ENCODE assay signal across 8 cellular contexts in the genomic region with DNA sequence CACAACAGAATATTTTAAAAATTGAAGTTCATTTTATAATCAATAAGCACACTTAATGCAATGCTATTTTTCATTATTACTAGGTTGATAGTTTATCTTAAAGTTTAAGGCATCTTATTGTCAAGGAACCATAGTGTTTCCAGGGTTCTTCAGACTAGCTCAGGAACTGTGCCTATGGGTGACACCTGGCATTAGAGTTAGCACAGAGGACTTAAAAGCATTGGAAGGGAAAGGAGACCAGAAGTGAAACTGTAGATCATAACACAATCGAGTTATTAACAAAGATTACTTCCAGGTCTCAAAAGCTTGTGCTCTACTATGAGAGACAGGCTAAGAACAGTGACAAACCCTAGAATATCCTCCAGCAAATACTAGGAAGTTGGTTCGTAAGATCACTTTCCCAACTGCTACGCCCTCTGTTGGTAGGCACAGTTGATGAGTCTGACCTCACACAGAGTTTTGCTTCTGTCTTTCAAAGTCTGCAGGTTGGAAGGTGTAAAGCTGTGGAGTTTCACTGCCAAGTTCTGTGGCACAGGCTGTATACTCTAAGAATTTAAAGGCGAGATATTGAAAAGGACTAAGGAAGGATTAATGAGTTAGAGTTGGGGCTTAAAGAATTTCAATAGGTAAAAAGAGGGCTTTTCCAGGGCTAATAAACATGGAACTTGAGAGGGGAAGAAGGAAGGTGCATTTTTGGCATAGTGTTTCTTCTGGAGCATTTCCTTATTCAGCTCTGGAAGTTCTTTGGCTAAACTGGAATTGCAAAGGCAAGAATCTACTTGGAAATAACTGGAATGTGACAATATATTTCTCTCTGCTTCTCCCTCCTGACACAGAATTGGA.
DNase-seq lines count a peak whose midpoint lies in the region; ATAC-seq, FAIRE-seq and TF ChIP-seq lines count a peak whose summit lies in the region.

No MANE protein-coding gene starts in this region.

- H3K9me1 ChIP-seq in K562 (ENCODE audit: control insufficient read depth, insufficient read depth, low read length), result no peaks in the 10 kb centered on the region

- POLR2A ChIA-PET in K562 (lab: Yijun Ruan, JAX), result no interaction called here

- no TSS peak for BruUV-seq in K562 (replicated peaks; lab: Mats Ljungman, UMichigan)

- H3K27me3 ChIP-seq in K562 (ENCODE audit: control insufficient read depth in 2 of 2, insufficient read depth in 2 of 2, low read length in 2 of 2) (no peaks in the 10 kb centered on the region), thoracic aorta (replicated peaks; ENCODE audit: insufficient read depth) (no peaks in the 10 kb centered on the region)

- in situ Hi-C loops in K562 (cut with MboI), result no loop called here

- DNase-seq in GF-D8 (lab: John Stamatoyannopoulos, UW) (peak; percentile 31), NCI-H82 treated with DMSO at 0.1 percent for 48 hours (lab: John Stamatoyannopoulos, UW; ENCODE audit: unreplicated experiment) (peak; percentile 31), K562 (ENCODE audit: extremely low read depth in 1 of 4, low spot score in 3 of 4) (peak in 1 of 4 experiments; percentile 14), thoracic aorta (ENCODE audit: low spot score) (no peak), NCI-H128 (lab: John Stamatoyannopoulos, UW; ENCODE audit: unreplicated experiment) (no peak)

- no peak overlapping the region for H3K27ac ChIP-seq in K562 (ENCODE audit: extremely low read depth, low read depth, low read length)
- H3K27ac ChIP-seq in thoracic aorta, result peak overlapping the region; percentile 11 to 55

- peak; percentile 32 to 34; a peak in 3 of 4 replicates for TF ChIP-seq RAD21 in K562 (CRISPR knock-in tag; conservative IDR thresholded peaks at IDR 0.05 in 1 of 2, IDR thresholded peaks at IDR 0.05 in 1 of 2)

- no peak overlapping the region for H3K4me2 ChIP-seq in K562 (ENCODE audit: insufficient read depth, low read length)

- FAIRE-seq in K562 (lab: Jason Lieb, UNC), result no peak
- FAIRE-seq in islet of Langerhans (lab: Jason Lieb, UNC), result peak; percentile 68

- H4K20me1 ChIP-seq in K562 (replicated peaks; ENCODE audit: control insufficient read depth, insufficient read depth, low read length), result no peaks in the 10 kb centered on the region

- CTCF ChIA-PET in K562 (lab: Yijun Ruan, JAX; ENCODE audit: low intra/inter-chr PET ratio), result no interaction called here

- no peaks in the 10 kb centered on the region for H3K79me2 ChIP-seq in K562 (ENCODE audit: control insufficient read depth, insufficient read depth, low read length)

- no peak for TF ChIP-seq POLR2A in K562 (conservative IDR thresholded peaks at IDR 0.05)

- 0% methylated on average over 3 of the region's 4 CpGs for WGBS in K562 (ENCODE audit: insufficient coverage, low coverage, missing lambda C conversion rate)

- no peak for TF ChIP-seq EP300 in K562 (IDR thresholded peaks at IDR 0.05; ENCODE audit: low read length)

- no peak overlapping the region for H3K4me3 ChIP-seq in K562
- H3K4me3 ChIP-seq in thoracic aorta, result no peak overlapping the region

- H3K9me3 ChIP-seq in K562 (replicated peaks; ENCODE audit: control insufficient read depth, insufficient read depth, low read depth, low read length) (no peaks in the 10 kb centered on the region), thoracic aorta (no peaks in the 10 kb centered on the region)

- H3K4me1 ChIP-seq in K562 (replicated peaks in 1 of 2; ENCODE audit: control insufficient read depth in 2 of 2, insufficient read depth in 2 of 2, low read length in 2 of 2) (no peaks in the 10 kb centered on the region), thoracic aorta (ENCODE audit: control insufficient read depth in 1 of 2, low read depth in 2 of 2) (peaks cover 11 to 22% of the 10 kb centered on the region in 2 donors)

- no peak overlapping the region for H3K9ac ChIP-seq in K562 (ENCODE audit: insufficient read depth in 1 of 2, low read depth in 2 of 2, low read length in 2 of 2)

- H3K36me3 ChIP-seq in K562 (ENCODE audit: control insufficient read depth, insufficient read depth, low read length), result no peaks in the 10 kb centered on the region
- H3K36me3 ChIP-seq in thoracic aorta, result no peaks in the 10 kb centered on the region

- intact Hi-C loops in K562 (cut with micrococcal nuclease), result no loop called here

- peak in 1 of 3 experiments; percentile 13; a peak in 1 of 6 replicates for TF ChIP-seq CTCF in K562 (IDR thresholded peaks at IDR 0.05 in 2 of 3, conservative IDR thresholded peaks at IDR 0.05 in 1 of 3; ENCODE audit: insufficient read depth in 2 of 3, low read depth in 1 of 3, low read length in 3 of 3)
- TF ChIP-seq CTCF in thoracic aorta (IDR thresholded peaks at IDR 0.05), result peak; percentile 67

- no peak overlapping the region for H2AFZ ChIP-seq in K562 (ENCODE audit: low read depth, low read length)

- ATAC-seq in GM19463 (IDR thresholded peaks at IDR 0.05; ENCODE audit: unreplicated experiment), result peak; percentile 86
- ATAC-seq in HG03521 (IDR thresholded peaks at IDR 0.05; ENCODE audit: unreplicated experiment), result peak; percentile 77
- ATAC-seq in K562, result no peak
- peak; percentile 53 for ATAC-seq in thoracic aorta (ENCODE audit: insufficient number of reproducible peaks, low FRiP score, low read depth)

TF ChIP-seq in K562, 482 proteins besides CTCF, POLR2A, EP300 and RAD21 (continues in another document):
- no peak for TF ChIP-seq MBD2 (IDR thresholded peaks at IDR 0.05; ENCODE audit: borderline replicate concordance, low read depth)
- no peak for TF ChIP-seq ETV6 (IDR thresholded peaks at IDR 0.05; ENCODE audit: borderline replicate concordance in 1 of 2, low read depth in 2 of 2, low read length in 1 of 2)
- TF ChIP-seq ETV6 (CRISPR knock-in tag; IDR thresholded peaks at IDR 0.05; ENCODE audit: borderline replicate concordance), result no peak
- TF ChIP-seq TRIM28 (IDR thresholded peaks at IDR 0.05), result no peak
- TF ChIP-seq ZNF507 (tag; conservative IDR thresholded peaks at IDR 0.05), result no peak
- TF ChIP-seq BMI1 (IDR thresholded peaks at IDR 0.05; ENCODE audit: low read length), result no peak
- no peak for TF ChIP-seq RNF2 (IDR thresholded peaks at IDR 0.05)
- no peak for TF ChIP-seq SMARCC2 (IDR thresholded peaks at IDR 0.05; ENCODE audit: low read depth)
- TF ChIP-seq ZNF699 (CRISPR knock-in tag; IDR thresholded peaks at IDR 0.05; ENCODE audit: insufficient replicate concordance), result no peak
- no peak for TF ChIP-seq MIER1 (IDR thresholded peaks at IDR 0.05; ENCODE audit: low read depth)
- TF ChIP-seq TBL1XR1 (IDR thresholded peaks at IDR 0.05; ENCODE audit: low read length in 2 of 2), result no peak
- no peak for TF ChIP-seq YY1 (IDR thresholded peaks at IDR 0.05; ENCODE audit: borderline replicate concordance in 1 of 3, control insufficient read depth in 1 of 3, extremely low read depth in 1 of 3, insufficient read depth in 3 of 3, insufficient read length in 1 of 3, insufficient replicate concordance in 2 of 3, low read depth in 1 of 3, low read length in 2 of 3)
- no peak for TF ChIP-seq HDAC8 (tag; IDR thresholded peaks at IDR 0.05)
- no peak for TF ChIP-seq ZNF644 (tag; IDR thresholded peaks at IDR 0.05; ENCODE audit: low read depth)
- TF ChIP-seq, protein P1, sequence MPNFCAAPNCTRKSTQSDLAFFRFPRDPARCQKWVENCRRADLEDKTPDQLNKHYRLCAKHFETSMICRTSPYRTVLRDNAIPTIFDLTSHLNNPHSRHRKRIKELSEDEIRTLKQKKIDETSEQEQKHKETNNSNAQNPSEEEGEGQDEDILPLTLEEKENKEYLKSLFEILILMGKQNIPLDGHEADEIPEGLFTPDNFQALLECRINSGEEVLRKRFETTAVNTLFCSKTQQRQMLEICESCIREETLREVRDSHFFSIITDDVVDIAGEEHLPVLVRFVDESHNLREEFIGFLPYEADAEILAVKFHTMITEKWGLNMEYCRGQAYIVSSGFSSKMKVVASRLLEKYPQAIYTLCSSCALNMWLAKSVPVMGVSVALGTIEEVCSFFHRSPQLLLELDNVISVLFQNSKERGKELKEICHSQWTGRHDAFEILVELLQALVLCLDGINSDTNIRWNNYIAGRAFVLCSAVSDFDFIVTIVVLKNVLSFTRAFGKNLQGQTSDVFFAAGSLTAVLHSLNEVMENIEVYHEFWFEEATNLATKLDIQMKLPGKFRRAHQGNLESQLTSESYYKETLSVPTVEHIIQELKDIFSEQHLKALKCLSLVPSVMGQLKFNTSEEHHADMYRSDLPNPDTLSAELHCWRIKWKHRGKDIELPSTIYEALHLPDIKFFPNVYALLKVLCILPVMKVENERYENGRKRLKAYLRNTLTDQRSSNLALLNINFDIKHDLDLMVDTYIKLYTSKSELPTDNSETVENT (CRISPR knock-in tag; IDR thresholded peaks at IDR 0.05), result no peak
- no peak for TF ChIP-seq CCNT2 (IDR thresholded peaks at IDR 0.05; ENCODE audit: borderline replicate concordance, extremely low read depth, insufficient read length, low read depth, low read length)
- TF ChIP-seq, protein P2, sequence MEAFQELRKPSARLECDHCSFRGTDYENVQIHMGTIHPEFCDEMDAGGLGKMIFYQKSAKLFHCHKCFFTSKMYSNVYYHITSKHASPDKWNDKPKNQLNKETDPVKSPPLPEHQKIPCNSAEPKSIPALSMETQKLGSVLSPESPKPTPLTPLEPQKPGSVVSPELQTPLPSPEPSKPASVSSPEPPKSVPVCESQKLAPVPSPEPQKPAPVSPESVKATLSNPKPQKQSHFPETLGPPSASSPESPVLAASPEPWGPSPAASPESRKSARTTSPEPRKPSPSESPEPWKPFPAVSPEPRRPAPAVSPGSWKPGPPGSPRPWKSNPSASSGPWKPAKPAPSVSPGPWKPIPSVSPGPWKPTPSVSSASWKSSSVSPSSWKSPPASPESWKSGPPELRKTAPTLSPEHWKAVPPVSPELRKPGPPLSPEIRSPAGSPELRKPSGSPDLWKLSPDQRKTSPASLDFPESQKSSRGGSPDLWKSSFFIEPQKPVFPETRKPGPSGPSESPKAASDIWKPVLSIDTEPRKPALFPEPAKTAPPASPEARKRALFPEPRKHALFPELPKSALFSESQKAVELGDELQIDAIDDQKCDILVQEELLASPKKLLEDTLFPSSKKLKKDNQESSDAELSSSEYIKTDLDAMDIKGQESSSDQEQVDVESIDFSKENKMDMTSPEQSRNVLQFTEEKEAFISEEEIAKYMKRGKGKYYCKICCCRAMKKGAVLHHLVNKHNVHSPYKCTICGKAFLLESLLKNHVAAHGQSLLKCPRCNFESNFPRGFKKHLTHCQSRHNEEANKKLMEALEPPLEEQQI (IDR thresholded peaks at IDR 0.05), result no peak
- TF ChIP-seq ZNF133 (CRISPR knock-in tag; IDR thresholded peaks at IDR 0.05), result no peak

Comparison
In these comparisons a context has a peak if more than half of its experiments do, and no peak if none do; other contexts are left out.
1. DNase-seq: peak in GF-D8 (single experiment) and NCI-H82 treated with DMSO at 0.1 percent for 48 hours (single experiment); none in thoracic aorta (single experiment) and NCI-H128 (single experiment).